In the genomic region with DNA sequence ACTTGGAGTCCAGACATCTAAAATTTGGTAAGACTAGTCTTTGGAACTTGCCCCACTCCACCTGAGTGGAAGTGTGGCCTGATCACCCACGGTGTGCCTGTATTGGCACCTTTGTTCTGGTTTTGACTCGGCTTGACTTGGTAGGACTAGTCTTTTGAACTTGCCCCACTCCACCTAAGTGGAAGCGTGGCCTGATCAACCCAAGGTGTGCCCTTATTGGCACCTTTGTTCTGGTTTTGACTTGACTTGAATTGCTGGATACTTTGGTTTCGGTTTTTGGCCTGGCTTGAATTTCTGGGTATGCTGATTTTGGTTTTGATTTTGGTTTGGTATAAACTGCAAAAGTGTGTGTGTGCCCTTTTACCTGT, we compare ENCODE assay signal across 2 cellular contexts.
TF ChIP-seq lines count a peak whose summit lies in the region.

No MANE protein-coding gene starts in this region.

TF ChIP-seq in SK-N-SH, 30 proteins besides CTCF, POLR2A, EP300 and RAD21:
- TF ChIP-seq, protein P1, sequence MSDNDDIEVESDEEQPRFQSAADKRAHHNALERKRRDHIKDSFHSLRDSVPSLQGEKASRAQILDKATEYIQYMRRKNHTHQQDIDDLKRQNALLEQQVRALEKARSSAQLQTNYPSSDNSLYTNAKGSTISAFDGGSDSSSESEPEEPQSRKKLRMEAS (IDR thresholded peaks at IDR 0.05; ENCODE audit: low read depth) = no peak
- TF ChIP-seq SMC3 (IDR thresholded peaks at IDR 0.05; ENCODE audit: low read depth, low read length) (no peak), TCF12 (IDR thresholded peaks at IDR 0.05) (no peak), RFX5 (IDR thresholded peaks at IDR 0.05; ENCODE audit: low read length) (no peak), JUND (IDR thresholded peaks at IDR 0.05) (no peak), CHD2 (IDR thresholded peaks at IDR 0.05; ENCODE audit: low read length, partially characterized antibody) (no peak)

TF ChIP-seq in SK-N-SH treated with all-trans-retinoic acid at 6 μM for 48 hours, 23 proteins besides CTCF, POLR2A, EP300 and RAD21:
- TF ChIP-seq ZNF8 (CRISPR knock-in tag; IDR thresholded peaks at IDR 0.05) (no peak), GLIS3 (CRISPR knock-in tag; IDR thresholded peaks at IDR 0.05) (no peak), ISL1 (CRISPR knock-in tag; IDR thresholded peaks at IDR 0.05) (no peak), CSDC2 (CRISPR knock-in tag; IDR thresholded peaks at IDR 0.05) (no peak), ZNF70 (CRISPR knock-in tag; IDR thresholded peaks at IDR 0.05) (no peak)
- TF ChIP-seq, protein P2, sequence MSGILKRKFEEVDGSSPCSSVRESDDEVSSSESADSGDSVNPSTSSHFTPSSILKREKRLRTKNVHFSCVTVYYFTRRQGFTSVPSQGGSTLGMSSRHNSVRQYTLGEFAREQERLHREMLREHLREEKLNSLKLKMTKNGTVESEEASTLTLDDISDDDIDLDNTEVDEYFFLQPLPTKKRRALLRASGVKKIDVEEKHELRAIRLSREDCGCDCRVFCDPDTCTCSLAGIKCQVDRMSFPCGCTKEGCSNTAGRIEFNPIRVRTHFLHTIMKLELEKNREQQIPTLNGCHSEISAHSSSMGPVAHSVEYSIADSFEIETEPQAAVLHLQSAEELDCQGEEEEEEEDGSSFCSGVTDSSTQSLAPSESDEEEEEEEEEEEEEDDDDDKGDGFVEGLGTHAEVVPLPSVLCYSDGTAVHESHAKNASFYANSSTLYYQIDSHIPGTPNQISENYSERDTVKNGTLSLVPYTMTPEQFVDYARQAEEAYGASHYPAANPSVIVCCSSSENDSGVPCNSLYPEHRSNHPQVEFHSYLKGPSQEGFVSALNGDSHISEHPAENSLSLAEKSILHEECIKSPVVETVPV (CRISPR knock-in tag; IDR thresholded peaks at IDR 0.05) = no peak
